ENCODE assay signal across 9 cellular contexts in the genomic region with DNA sequence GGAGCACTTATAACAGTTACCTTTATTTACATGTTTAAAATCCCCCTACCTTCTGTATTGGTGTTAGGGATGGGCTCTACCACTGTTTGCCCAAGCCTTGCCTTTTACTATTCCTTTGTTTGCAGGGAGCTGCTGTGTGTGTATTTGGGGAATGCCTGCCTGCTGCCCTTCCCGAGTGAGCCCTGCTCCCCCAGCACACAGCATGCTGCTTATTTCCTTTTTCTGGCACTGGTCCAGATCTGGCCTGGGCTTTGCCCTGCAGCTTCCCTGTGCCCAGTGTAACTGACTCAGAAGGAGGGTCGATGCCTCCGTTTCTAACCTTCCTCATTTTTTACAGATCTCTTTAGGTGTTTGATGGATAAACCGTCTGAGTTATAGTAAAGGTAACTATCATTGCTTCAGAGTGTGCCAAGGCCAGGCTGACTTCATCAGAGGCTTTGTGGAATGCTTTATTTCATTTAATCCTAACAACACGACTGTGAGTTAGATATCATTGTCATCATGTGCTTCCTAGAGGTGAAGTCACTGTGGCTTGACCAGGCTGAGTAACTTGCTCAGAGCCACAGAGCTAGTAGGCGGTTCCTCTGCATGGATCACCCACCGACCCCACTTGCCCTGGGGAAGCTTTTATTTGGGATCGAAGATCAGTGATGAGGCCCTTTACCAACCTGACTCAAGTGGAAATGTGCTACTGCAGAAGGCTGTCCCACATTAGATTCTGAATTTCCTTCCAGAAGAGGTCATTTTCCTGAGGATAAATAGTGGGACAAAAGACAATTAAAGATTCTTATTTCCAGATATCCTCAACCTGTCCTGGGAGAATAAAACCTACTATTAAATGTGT.
A peak's percentile ranks its signal among the peaks of the same experiment; 100 is the strongest.
DNase-seq lines count a peak whose midpoint lies in the region; ATAC-seq and TF ChIP-seq lines count a peak whose summit lies in the region.
"Had no signal": no experiment of that assay in that cellular context is flagged by ENCODE, and none has a peak within 500 bp of the region (broad histone marks: within the 10 kb centered on the region; RNA-seq: fewer than 3 reads in every experiment).

No MANE protein-coding gene starts in this region.

- no peak for TF ChIP-seq CTCF in fibroblast of mammary gland (conservative IDR thresholded peaks at IDR 0.05; ENCODE audit: control insufficient read depth, insufficient read depth, low read depth, low read length)

- no peak for TF ChIP-seq RAD21 in Ishikawa (IDR thresholded peaks at IDR 0.05; ENCODE audit: low read depth)

- H3K4me3 ChIP-seq in fibroblast of mammary gland (ENCODE audit: control insufficient read depth, low read depth, low read length): no peak overlapping the region

- no peak for TF ChIP-seq EP300 in Ishikawa (IDR thresholded peaks at IDR 0.05; ENCODE audit: borderline replicate concordance)

- DNase-seq in NCI-H774 (lab: John Stamatoyannopoulos, UW): peak; percentile 65
- DNase-seq in fibroblast of mammary gland (ENCODE audit: low read depth): peak; percentile 45
- DNase-seq in renal cortical epithelial cell (ENCODE audit: low read depth): peak; percentile 71
- DNase-seq: activated naive CD4-positive, alpha-beta T cell treated with Interleukin-2 at 50 U/mL for 16 hours; stimulated activated CD4-positive, alpha-beta T cell treated with anti-CD3 and anti-CD28 coated beads, Interleukin-2, amount 100 ng/mL, for 24 hours had no signal

- no peak for ATAC-seq in GM19455 (IDR thresholded peaks at IDR 0.05; ENCODE audit: unreplicated experiment)
- ATAC-seq in activated CD4-positive, CD25-positive, alpha-beta regulatory T cell treated with anti-CD3 and anti-CD28 coated beads, Interleukin-2, amount 50 U/mL, for 24 hours: no peak
- no peak for ATAC-seq in HG02970 (IDR thresholded peaks at IDR 0.05; ENCODE audit: low FRiP score, unreplicated experiment)

TF ChIP-seq in Ishikawa, 13 proteins besides CTCF, POLR2A, EP300 and RAD21:
- TF ChIP-seq TCF12 (IDR thresholded peaks at IDR 0.05; ENCODE audit: low read depth) (no peak), TAF1 (IDR thresholded peaks at IDR 0.05; ENCODE audit: low read depth) (no peak), NFIC (IDR thresholded peaks at IDR 0.05) (peak; percentile 75)
- TF ChIP-seq, protein P1, sequence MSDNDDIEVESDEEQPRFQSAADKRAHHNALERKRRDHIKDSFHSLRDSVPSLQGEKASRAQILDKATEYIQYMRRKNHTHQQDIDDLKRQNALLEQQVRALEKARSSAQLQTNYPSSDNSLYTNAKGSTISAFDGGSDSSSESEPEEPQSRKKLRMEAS (IDR thresholded peaks at IDR 0.05): no peak
